In the genomic region with DNA sequence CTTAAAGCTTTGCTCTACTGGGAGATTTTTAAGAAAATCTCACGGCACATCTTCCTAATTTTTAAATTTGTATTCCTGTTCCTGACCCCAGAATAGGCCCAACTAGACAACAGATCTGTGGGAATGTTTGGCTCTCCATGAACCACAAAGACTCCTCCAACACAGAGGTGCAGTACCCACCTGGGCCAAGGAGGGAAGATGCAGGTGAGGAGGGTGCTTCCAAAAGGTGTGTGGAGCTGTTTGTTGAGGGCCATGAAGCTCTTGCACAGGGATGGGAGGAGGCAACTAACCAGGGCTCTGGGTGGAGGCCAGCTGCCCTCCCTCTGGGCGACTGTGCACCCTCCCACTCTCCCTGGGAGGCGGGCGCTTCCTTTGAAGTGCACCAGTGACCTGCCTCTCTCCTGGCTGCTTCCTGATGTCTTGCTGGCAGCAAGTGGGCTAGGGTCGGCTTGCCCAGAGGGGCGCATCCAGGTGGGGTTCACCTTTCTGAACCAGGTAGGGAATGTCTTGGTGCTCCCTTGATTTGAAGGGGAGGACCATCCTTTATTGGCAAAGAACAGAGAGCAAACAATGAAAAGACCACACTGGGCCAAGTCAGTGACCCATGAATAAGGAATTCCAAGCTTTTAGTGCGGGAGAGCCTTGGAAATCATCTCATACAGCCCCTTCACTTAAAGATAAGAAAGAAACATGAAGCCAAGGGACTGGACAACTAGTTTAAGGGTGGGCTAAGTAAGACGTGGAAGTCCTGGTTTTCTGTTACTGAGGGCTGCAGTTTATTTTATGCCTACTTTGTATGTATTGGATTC, we compare ENCODE assay signal across 15 cellular contexts.
A peak's percentile ranks its signal among the peaks of the same experiment; 100 is the strongest.
DNase-seq lines count a peak whose midpoint lies in the region; ATAC-seq and TF ChIP-seq lines count a peak whose summit lies in the region.
"Had no signal": no experiment of that assay in that cellular context is flagged by ENCODE, and none has a peak within 500 bp of the region (broad histone marks: within the 10 kb centered on the region; RNA-seq: fewer than 3 reads in every experiment).

No MANE protein-coding gene starts in this region.

- no peaks in the 10 kb centered on the region for H3K36me3 ChIP-seq in SJCRH30
- H3K36me3 ChIP-seq: tibial nerve had no signal

- H3K4me1 ChIP-seq in SJCRH30, result 0 out of 2 replicates have a peak, but pooled peaks cover 3% of the 10 kb centered on the region

- no peaks in the 10 kb centered on the region for H3K9me3 ChIP-seq in SJCRH30 (replicated peaks)
- H3K9me3 ChIP-seq: psoas muscle, tibial nerve had no signal

- H3K4me3 ChIP-seq in fibroblast of pulmonary artery (replicated peaks; ENCODE audit: low read depth, low read length) (no peak overlapping the region), SJCRH30 (no peak overlapping the region)
- H3K4me3 ChIP-seq: psoas muscle, tibial nerve had no signal

- no peak for TF ChIP-seq CTCF in fibroblast of pulmonary artery (IDR thresholded peaks at IDR 0.05; ENCODE audit: low read length, missing control alignments)
- no peak for TF ChIP-seq CTCF in omental fat pad (IDR thresholded peaks at IDR 0.05)

- H3K27me3 ChIP-seq in SJCRH30, result no peaks in the 10 kb centered on the region
- H3K27me3 ChIP-seq: tibial nerve had no signal

- peak; percentile 33 for ATAC-seq in omental fat pad (ENCODE audit: low FRiP score)
- ATAC-seq: psoas muscle had no signal

- no peak overlapping the region for H3K27ac ChIP-seq in SJCRH30
- H3K27ac ChIP-seq: psoas muscle, tibial nerve had no signal

- DNase-seq in Daoy (ENCODE audit: low read depth) (peak; percentile 28), NCI-H2029 (lab: John Stamatoyannopoulos, UW) (peak; percentile 89), fibroblast of pulmonary artery (ENCODE audit: low read depth) (peak; percentile 8), omental fat pad (ENCODE audit: low spot score) (no peak), C1 segment of cervical spinal cord (lab: John Stamatoyannopoulos, UW) (no peak), SJCRH30 (no peak), NCI-H446 treated with DMSO at 0.1 percent for 48 hours (lab: John Stamatoyannopoulos, UW) (no peak)
- no peak for DNase-seq in stimulated activated CD4-positive, alpha-beta T cell treated with anti-CD3 and anti-CD28 coated beads, Interleukin-4, amount 100 ng/mL, for 4 hours
- DNase-seq: activated B cell treated with CpG ODN at 0.5 μM for 24 hours; activated T-cell treated with anti-CD3 and anti-CD28 coated beads for 4 hours; CD4-positive, CD25-positive, alpha-beta regulatory T cell; NCI-H187 treated with DMSO at 0.1 percent for 48 hours; psoas muscle; SW 1271 had no signal

Comparison
In these comparisons a context has a peak if more than half of its experiments do, and no peak if none do; other contexts are left out.
1. DNase-seq: peak in Daoy (single experiment), NCI-H2029 (single experiment) and fibroblast of pulmonary artery (single experiment); none in omental fat pad (single experiment), C1 segment of cervical spinal cord (0 of 14), SJCRH30 (0 of 2), NCI-H446 treated with DMSO at 0.1 percent for 48 hours (single experiment) and stimulated activated CD4-positive, alpha-beta T cell treated with anti-CD3 and anti-CD28 coated beads, Interleukin-4, amount 100 ng/mL, for 4 hours (0 of 2).